33 cellular contexts compared by ENCODE assay signal in the genomic region with DNA sequence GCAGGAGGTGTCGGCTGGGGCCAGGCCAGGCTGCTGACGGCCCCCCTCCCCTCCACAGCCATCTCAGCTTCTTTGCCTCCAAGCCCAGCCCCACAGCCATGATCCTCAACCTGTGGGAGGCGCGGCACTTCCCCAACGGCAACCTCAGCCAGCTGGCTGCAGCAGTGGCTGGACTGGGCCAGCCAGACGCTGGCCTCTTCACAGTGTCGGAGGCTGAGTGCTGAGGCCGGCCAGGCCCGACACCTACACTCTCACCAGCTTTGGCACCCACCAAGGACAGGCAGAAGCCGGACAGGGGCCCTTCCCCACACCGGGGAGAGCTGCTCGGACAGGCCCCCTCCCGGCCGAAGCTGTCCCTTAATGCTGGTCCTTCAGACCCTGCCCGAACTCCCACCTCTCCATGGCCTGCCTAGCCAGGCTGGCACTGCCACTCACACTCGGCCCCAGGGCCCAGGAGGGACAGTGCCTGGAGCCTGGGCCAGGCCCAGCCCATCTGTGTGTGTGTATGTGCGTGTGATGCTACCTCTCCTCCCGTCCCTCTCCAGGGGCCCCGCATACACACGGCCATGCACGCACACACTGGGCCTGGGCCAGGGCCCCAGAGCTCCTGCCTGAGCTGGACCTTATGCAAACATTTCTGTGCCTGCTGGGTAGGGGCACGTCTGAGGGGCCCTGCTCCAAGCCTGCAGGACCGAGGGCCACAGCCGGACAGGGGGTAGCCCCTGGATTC. TPM values are rescaled to one million over a fixed set of nuclear protein-coding genes. Genes with fewer than 3 reads are reported as not detected.
"Had no signal": no experiment of that assay in that cellular context is flagged by ENCODE, and none has a peak within 500 bp of the region (broad histone marks: within the 10 kb centered on the region; RNA-seq: fewer than 3 reads in every experiment).

No MANE protein-coding gene starts in this region.

- H3K9me3 Mint-ChIP-seq: activated B cell treated with CpG ODN at 0.5 μM for 24 hours; activated CD4-positive, alpha-beta memory T cell treated with anti-CD3 and anti-CD28 coated beads for 36 hours; activated naive CD4-positive, alpha-beta T cell treated with anti-CD3 and anti-CD28 coated beads, Interleukin-2, amount 10 ng/mL, durations not matched to agents 7 days and 5 days; activated naive CD8-positive, alpha-beta T cell treated with anti-CD3 and anti-CD28 coated beads, Interleukin-2, amount 50 U/mL, for 24 hours; brain; T-helper 1 cell treated with Interleukin-12 subunit alpha and Interleukin-12 subunit beta and Interleukin-4 antibody, amounts not matched to agents 30 μg/mL and 1 μg/mL, for 36 hours; T-helper 2 cell treated with Interferon-gamma antibody and Interleukin-4, amounts not matched to agents 5 μg/mL and 100 μg/mL, for 36 hours had no signal

- H3K9me3 ChIP-seq: MG63, SJSA1, SK-N-SH had no signal

- H3K4me1 Mint-ChIP-seq: activated B cell treated with CpG ODN at 0.5 μM for 24 hours had no signal

- H3K27ac ChIP-seq: SJSA1 had no signal

- H3K9ac ChIP-seq: SK-N-SH had no signal

- FAIRE-seq: bronchial epithelial cell had no signal

- H3K4me2 ChIP-seq: SK-N-SH had no signal

- H3K4me1 ChIP-seq: SJSA1 had no signal

- H3K9me2 ChIP-seq: SK-N-SH had no signal

- DNase-seq: activated B cell treated with CpG ODN at 0.5 μM for 24 hours; activated CD4-positive, alpha-beta memory T cell treated with anti-CD3 and anti-CD28 coated beads for 36 hours; activated CD4-positive, alpha-beta T cell treated with anti-CD3 and anti-CD28 coated beads for 4 hours; activated CD4-positive, alpha-beta T cell treated with anti-CD3 and anti-CD28 coated beads, Interleukin-2, amount 50 U/mL, for 1 hour; activated CD4-positive, CD25-positive, alpha-beta regulatory T cell treated with anti-CD3 and anti-CD28 coated beads, Interleukin-2, amount 50 U/mL, for 72 hours; activated CD8-positive, alpha-beta memory T cell treated with anti-CD3 and anti-CD28 coated beads, Interleukin-2, amount 50 U/mL, for 48 hours; activated effector memory CD4-positive, alpha-beta T cell treated with Interleukin-2 at 50 U/mL for 16 hours; activated naive CD4-positive, alpha-beta T cell treated with anti-CD3 and anti-CD28 coated beads, Interleukin-2, amount 10 ng/mL, durations not matched to agents 7 days and 5 days; activated naive CD8-positive, alpha-beta T cell treated with anti-CD3 and anti-CD28 coated beads, Interleukin-2, amount 50 U/mL, for 24 hours; activated T-cell treated with anti-CD3 and anti-CD28 coated beads, Interleukin-2, amount 50 U/mL, for 48 hours; anterior cingulate cortex; central memory CD4-positive, alpha-beta T cell; Kasumi-1; MG63; NCI-H1048; NCI-H1105 treated with DMSO at 0.1 percent for 48 hours; NCI-H1436; NCI-H1694; NCI-H1930; NCI-H2081 treated with DMSO at 0.1 percent for 48 hours; NCI-H226; NCI-H524 treated with DMSO at 0.1 percent for 48 hours; NK-92 treated with Interleukin-12 subunit alpha and Interleukin-12 subunit beta, amount 100 ng/mL, for 24 hours; PC-3; SHP77 treated with DMSO at 0.1 percent for 48 hours; SK-N-SH had no signal

- ATAC-seq: activated naive CD8-positive, alpha-beta T cell treated with anti-CD3 and anti-CD28 coated beads, Interleukin-2, amount 50 U/mL, for 24 hours; PC-3 had no signal

- H3K4me3 Mint-ChIP-seq: activated B cell treated with CpG ODN at 0.5 μM for 24 hours; activated CD4-positive, alpha-beta memory T cell treated with anti-CD3 and anti-CD28 coated beads for 36 hours; activated naive CD4-positive, alpha-beta T cell treated with anti-CD3 and anti-CD28 coated beads, Interleukin-2, amount 10 ng/mL, durations not matched to agents 7 days and 5 days; activated naive CD8-positive, alpha-beta T cell; activated naive CD8-positive, alpha-beta T cell treated with anti-CD3 and anti-CD28 coated beads, Interleukin-2, amount 50 U/mL, for 24 hours; brain; T-helper 1 cell treated with Interleukin-12 subunit alpha and Interleukin-12 subunit beta and Interleukin-4 antibody, amounts not matched to agents 30 μg/mL and 1 μg/mL, for 36 hours; T-helper 2 cell treated with Interferon-gamma antibody and Interleukin-4, amounts not matched to agents 5 μg/mL and 100 μg/mL, for 36 hours had no signal

- H3K36me3 Mint-ChIP-seq: activated CD4-positive, alpha-beta memory T cell treated with anti-CD3 and anti-CD28 coated beads for 36 hours; activated naive CD4-positive, alpha-beta T cell treated with anti-CD3 and anti-CD28 coated beads, Interleukin-2, amount 10 ng/mL, durations not matched to agents 7 days and 5 days; activated naive CD8-positive, alpha-beta T cell; brain had no signal

- H3K36me3 ChIP-seq: MG63, SJSA1 had no signal

- H3K4me3 ChIP-seq: MG63, SJSA1 had no signal

- H3K27ac Mint-ChIP-seq: activated B cell treated with CpG ODN at 0.5 μM for 24 hours; activated CD4-positive, alpha-beta memory T cell treated with anti-CD3 and anti-CD28 coated beads for 36 hours; activated naive CD4-positive, alpha-beta T cell treated with anti-CD3 and anti-CD28 coated beads, Interleukin-2, amount 10 ng/mL, durations not matched to agents 7 days and 5 days; activated naive CD8-positive, alpha-beta T cell; activated naive CD8-positive, alpha-beta T cell treated with anti-CD3 and anti-CD28 coated beads, Interleukin-2, amount 50 U/mL, for 24 hours; T-helper 1 cell treated with Interleukin-12 subunit alpha and Interleukin-12 subunit beta and Interleukin-4 antibody, amounts not matched to agents 30 μg/mL and 1 μg/mL, for 36 hours; T-helper 2 cell treated with Interferon-gamma antibody and Interleukin-4, amounts not matched to agents 5 μg/mL and 100 μg/mL, for 36 hours had no signal

RNA-seq across cellular contexts. Expression of gene HK3, which starts 19.3 kb away (rescaled TPM):
- total RNA-seq: NCI-H460, PC-3, SJSA1 had no signal
